In the genomic region with DNA sequence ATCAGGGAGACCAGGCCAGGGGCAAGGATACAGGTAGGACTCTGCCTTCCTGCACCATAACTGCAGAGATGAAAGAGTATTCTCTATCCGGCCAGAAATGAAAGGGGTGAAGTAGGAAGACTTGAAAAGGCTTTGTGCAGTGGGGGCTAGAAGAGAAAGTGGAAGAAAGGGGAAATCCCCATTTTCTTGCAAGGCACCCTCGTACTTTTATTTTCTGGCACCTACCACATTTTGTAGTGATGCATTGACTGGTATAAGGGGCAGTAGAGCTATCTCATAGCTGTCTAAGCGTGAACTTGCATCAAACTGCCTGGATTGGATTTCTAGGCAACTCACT, we compare ENCODE assay signal across 1 cellular context.
A peak's percentile ranks its signal among the peaks of the same experiment; 100 is the strongest.
TF ChIP-seq lines count a peak whose summit lies in the region.

No MANE protein-coding gene starts in this region.

TF ChIP-seq in K562, 482 proteins besides CTCF, POLR2A, EP300 and RAD21 (continued from another document):
- TF ChIP-seq, protein P1, sequence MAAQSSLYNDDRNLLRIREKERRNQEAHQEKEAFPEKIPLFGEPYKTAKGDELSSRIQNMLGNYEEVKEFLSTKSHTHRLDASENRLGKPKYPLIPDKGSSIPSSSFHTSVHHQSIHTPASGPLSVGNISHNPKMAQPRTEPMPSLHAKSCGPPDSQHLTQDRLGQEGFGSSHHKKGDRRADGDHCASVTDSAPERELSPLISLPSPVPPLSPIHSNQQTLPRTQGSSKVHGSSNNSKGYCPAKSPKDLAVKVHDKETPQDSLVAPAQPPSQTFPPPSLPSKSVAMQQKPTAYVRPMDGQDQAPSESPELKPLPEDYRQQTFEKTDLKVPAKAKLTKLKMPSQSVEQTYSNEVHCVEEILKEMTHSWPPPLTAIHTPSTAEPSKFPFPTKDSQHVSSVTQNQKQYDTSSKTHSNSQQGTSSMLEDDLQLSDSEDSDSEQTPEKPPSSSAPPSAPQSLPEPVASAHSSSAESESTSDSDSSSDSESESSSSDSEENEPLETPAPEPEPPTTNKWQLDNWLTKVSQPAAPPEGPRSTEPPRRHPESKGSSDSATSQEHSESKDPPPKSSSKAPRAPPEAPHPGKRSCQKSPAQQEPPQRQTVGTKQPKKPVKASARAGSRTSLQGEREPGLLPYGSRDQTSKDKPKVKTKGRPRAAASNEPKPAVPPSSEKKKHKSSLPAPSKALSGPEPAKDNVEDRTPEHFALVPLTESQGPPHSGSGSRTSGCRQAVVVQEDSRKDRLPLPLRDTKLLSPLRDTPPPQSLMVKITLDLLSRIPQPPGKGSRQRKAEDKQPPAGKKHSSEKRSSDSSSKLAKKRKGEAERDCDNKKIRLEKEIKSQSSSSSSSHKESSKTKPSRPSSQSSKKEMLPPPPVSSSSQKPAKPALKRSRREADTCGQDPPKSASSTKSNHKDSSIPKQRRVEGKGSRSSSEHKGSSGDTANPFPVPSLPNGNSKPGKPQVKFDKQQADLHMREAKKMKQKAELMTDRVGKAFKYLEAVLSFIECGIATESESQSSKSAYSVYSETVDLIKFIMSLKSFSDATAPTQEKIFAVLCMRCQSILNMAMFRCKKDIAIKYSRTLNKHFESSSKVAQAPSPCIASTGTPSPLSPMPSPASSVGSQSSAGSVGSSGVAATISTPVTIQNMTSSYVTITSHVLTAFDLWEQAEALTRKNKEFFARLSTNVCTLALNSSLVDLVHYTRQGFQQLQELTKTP (IDR thresholded peaks at IDR 0.05; ENCODE audit: low read depth in 1 of 2, partially characterized antibody in 2 of 2) = no peak
- TF ChIP-seq BRCA1 (IDR thresholded peaks at IDR 0.05) (no peak), BRCA1 (CRISPR knock-in tag; IDR thresholded peaks at IDR 0.05) (0 out of 2 replicates have a peak, but pooled peaks have one; percentile 5), MTA1 (IDR thresholded peaks at IDR 0.05; ENCODE audit: borderline replicate concordance) (no peak), ZC3H4 (CRISPR knock-in tag; IDR thresholded peaks at IDR 0.05; ENCODE audit: borderline replicate concordance) (peak; percentile 70; the same call in 1 of the 2 replicates), SMARCA5 (IDR thresholded peaks at IDR 0.05) (peak; percentile 80; the same call in 1 of the 2 replicates), POLR2AphosphoS5 (IDR thresholded peaks at IDR 0.05; ENCODE audit: control insufficient read depth, insufficient read depth, low read depth, low read length) (no peak), TEAD1 (CRISPR knock-in tag; IDR thresholded peaks at IDR 0.05) (no peak), YY1 (IDR thresholded peaks at IDR 0.05; ENCODE audit: borderline replicate concordance in 1 of 3, control insufficient read depth in 1 of 3, extremely low read depth in 1 of 3, insufficient read depth in 3 of 3, insufficient read length in 1 of 3, insufficient replicate concordance in 2 of 3, low read depth in 1 of 3, low read length in 2 of 3) (no peak), L3MBTL2 (IDR thresholded peaks at IDR 0.05) (0 out of 2 replicates have a peak, but pooled peaks have one; percentile 4), NRF1 (conservative IDR thresholded peaks at IDR 0.05 in 1 of 2, IDR thresholded peaks at IDR 0.05 in 1 of 2) (peak; percentile 2 to 20; a peak in 1 of 4 replicates)
- TF ChIP-seq, protein P2, sequence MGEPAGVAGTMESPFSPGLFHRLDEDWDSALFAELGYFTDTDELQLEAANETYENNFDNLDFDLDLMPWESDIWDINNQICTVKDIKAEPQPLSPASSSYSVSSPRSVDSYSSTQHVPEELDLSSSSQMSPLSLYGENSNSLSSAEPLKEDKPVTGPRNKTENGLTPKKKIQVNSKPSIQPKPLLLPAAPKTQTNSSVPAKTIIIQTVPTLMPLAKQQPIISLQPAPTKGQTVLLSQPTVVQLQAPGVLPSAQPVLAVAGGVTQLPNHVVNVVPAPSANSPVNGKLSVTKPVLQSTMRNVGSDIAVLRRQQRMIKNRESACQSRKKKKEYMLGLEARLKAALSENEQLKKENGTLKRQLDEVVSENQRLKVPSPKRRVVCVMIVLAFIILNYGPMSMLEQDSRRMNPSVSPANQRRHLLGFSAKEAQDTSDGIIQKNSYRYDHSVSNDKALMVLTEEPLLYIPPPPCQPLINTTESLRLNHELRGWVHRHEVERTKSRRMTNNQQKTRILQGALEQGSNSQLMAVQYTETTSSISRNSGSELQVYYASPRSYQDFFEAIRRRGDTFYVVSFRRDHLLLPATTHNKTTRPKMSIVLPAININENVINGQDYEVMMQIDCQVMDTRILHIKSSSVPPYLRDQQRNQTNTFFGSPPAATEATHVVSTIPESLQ (CRISPR knock-in tag; IDR thresholded peaks at IDR 0.05) = 0 out of 2 replicates have a peak, but pooled peaks have one; percentile 42
- TF ChIP-seq, protein P3, sequence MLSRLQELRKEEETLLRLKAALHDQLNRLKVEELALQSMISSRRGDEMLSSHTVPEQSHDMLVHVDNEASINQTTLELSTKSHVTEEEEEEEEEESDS (CRISPR knock-in tag; IDR thresholded peaks at IDR 0.05) = no peak
- TF ChIP-seq, protein P4, sequence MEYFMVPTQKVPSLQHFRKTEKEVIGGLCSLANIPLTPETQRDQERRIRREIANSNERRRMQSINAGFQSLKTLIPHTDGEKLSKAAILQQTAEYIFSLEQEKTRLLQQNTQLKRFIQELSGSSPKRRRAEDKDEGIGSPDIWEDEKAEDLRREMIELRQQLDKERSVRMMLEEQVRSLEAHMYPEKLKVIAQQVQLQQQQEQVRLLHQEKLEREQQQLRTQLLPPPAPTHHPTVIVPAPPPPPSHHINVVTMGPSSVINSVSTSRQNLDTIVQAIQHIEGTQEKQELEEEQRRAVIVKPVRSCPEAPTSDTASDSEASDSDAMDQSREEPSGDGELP (CRISPR knock-in tag; IDR thresholded peaks at IDR 0.05; ENCODE audit: borderline replicate concordance) = no peak
